In genomic region chr11:119729581-119730346, GRCh38 we compare ENCODE assay signal across 8 cellular contexts. TPM values are rescaled to one million over a fixed set of nuclear protein-coding genes. Genes with fewer than 3 reads are reported as not detected.
DNase-seq lines count a peak whose midpoint lies in the region; ATAC-seq and TF ChIP-seq lines count a peak whose summit lies in the region.

No MANE protein-coding gene starts in this region.

- no peaks in the 10 kb centered on the region for H3K79me1 ChIP-seq in IMR-90 (ENCODE audit: low read depth in 1 of 2, low read length in 2 of 2)

- no peak overlapping the region for H3K23ac ChIP-seq in IMR-90 (ENCODE audit: low read depth, low read length)

- no CpG with 5 or more reads among the region's 35 CpGs for WGBS in IMR-90 (ENCODE audit: extremely low coverage in 2 of 2, insufficient read length in 1 of 2), 2 experiments
- WGBS in adrenal gland, 4 donors = 3 to 6% (median 4%) methylated on average over 12 to 35 of the region's 35 CpGs

- TF ChIP-seq RAD21 in IMR-90 (IDR thresholded peaks at IDR 0.05; ENCODE audit: low read length) = no peak

- H3K56ac ChIP-seq in IMR-90 (ENCODE audit: extremely low read depth, insufficient read depth, low read length) = no peak overlapping the region

- intact Hi-C loops in IMR-90 (cut with micrococcal nuclease) = loop anchor here (1.0 to 10.0 kb wide), 6 partner anchors 58 to 483 kb away; partner anchors contain the start of gene OAF
- intact Hi-C loops in adrenal gland (cut with DNase I) = loop anchor here in 1 of 2 donors (5.0 to 10.0 kb wide), 2 partner anchors 62 to 245 kb away; no protein-coding TSS in a partner anchor
- intact Hi-C loops in left ventricle myocardium inferior (cut with micrococcal nuclease) = loop anchor here (5.0 kb wide), 1 partner anchor 62 kb away; no protein-coding TSS in a partner anchor
- intact Hi-C loops in posterior vena cava (cut with DNase I) = loop anchor here in 1 of 2 donors (5.0 kb wide), 2 partner anchors 47 to 62 kb away; no protein-coding TSS in a partner anchor

- ATAC-seq in GM19395 (IDR thresholded peaks at IDR 0.05; ENCODE audit: unreplicated experiment) (peak; percentile 31), IMR-90 (ENCODE audit: low read depth) (peak; percentile 9), GM19328 (IDR thresholded peaks at IDR 0.05; ENCODE audit: unreplicated experiment) (no peak)

- no peak; the same call in none of the 2 replicates for TF ChIP-seq CTCF in C4-2B (conservative IDR thresholded peaks at IDR 0.05)
- no peak for TF ChIP-seq CTCF in IMR-90 (conservative IDR thresholded peaks at IDR 0.05; ENCODE audit: low read depth, low read length)
- peak in 2 of 6 experiments; percentile 13 to 32 for TF ChIP-seq CTCF in adrenal gland (IDR thresholded peaks at IDR 0.05)
- peak; percentile 47 for TF ChIP-seq CTCF in left ventricle myocardium inferior (IDR thresholded peaks at IDR 0.05; ENCODE audit: borderline replicate concordance)

- H2AK5ac ChIP-seq in IMR-90 (ENCODE audit: low read depth, low read length) = no peak overlapping the region

- H3K9me3 ChIP-seq in IMR-90 (ENCODE audit: control insufficient read depth, insufficient read depth, low read length) (no peaks in the 10 kb centered on the region), adrenal gland (replicated peaks in 1 of 3) (no peaks in the 10 kb centered on the region), left ventricle myocardium inferior (replicated peaks) (no peaks in the 10 kb centered on the region)

- peak overlapping the region; percentile 96 for H3K27ac ChIP-seq in C4-2B
- no peak overlapping the region for H3K27ac ChIP-seq in IMR-90 (ENCODE audit: insufficient read depth, low read length)
- H3K27ac ChIP-seq in adrenal gland = peak overlapping the region in 3 of 5 donors; percentile 66 to 98 (median 87)
- peak overlapping the region; percentile 90 for H3K27ac ChIP-seq in left ventricle myocardium inferior (replicated peaks)

- no peak overlapping the region; the same call in 1 of the 2 replicates for H3K18ac ChIP-seq in IMR-90 (ENCODE audit: low read depth, low read length)

- peak overlapping the region; percentile 72 for H3K4me3 ChIP-seq in IMR-90 (ENCODE audit: insufficient read depth, low read depth, low read length)
- H3K4me3 ChIP-seq in adrenal gland = peak overlapping the region in 2 of 4 donors; percentile 62 to 85
- peak overlapping the region; percentile 89 for H3K4me3 ChIP-seq in left ventricle myocardium inferior

- peak overlapping the region; percentile 37 for H4K5ac ChIP-seq in IMR-90 (ENCODE audit: low read depth, low read length)

- in situ Hi-C loops in IMR-90 (cut with MboI; ENCODE audit: low sequenced_read_pairs) = loop anchor here (5.0 to 10.0 kb wide), 2 partner anchors 247 to 325 kb away; no protein-coding TSS in a partner anchor

- no peak overlapping the region for H2BK20ac ChIP-seq in IMR-90 (ENCODE audit: low read depth, low read length)

- H3K27me3 ChIP-seq in IMR-90 (ENCODE audit: control insufficient read depth, insufficient read depth, low read length) (peaks cover 19% of the 10 kb centered on the region), adrenal gland (no peaks in the 10 kb centered on the region), left ventricle myocardium inferior (ENCODE audit: low read depth) (no peaks in the 10 kb centered on the region)

- TF ChIP-seq POLR2A in IMR-90 (IDR thresholded peaks at IDR 0.05; ENCODE audit: low read depth, low read length) (no peak), adrenal gland (IDR thresholded peaks at IDR 0.05) (no peak)

- H4K8ac ChIP-seq in IMR-90 (ENCODE audit: low read depth in 2 of 2, low read length in 2 of 2) = peak overlapping the region; percentile 37 to 75; a peak in 2 of 4 replicates

- H2BK15ac ChIP-seq in IMR-90 (ENCODE audit: low read depth, low read length) = no peak overlapping the region; the same call in 2 of the 3 replicates

- no peak overlapping the region for H3K14ac ChIP-seq in IMR-90 (replicated peaks; ENCODE audit: low read depth, low read length)

- peak overlapping the region; percentile 68 for H3K9ac ChIP-seq in IMR-90 (ENCODE audit: low read depth, low read length)

- DNase-seq in IMR-90 (peak; percentile 39), adrenal gland (peak; percentile 62 to 85 (median 71)), left ventricle myocardium inferior (peak; percentile 69), posterior vena cava (ENCODE audit: low spot score) (peak; percentile 89), NAMALWA (ENCODE audit: low spot score) (no peak)

- H3K4me2 ChIP-seq in IMR-90 (ENCODE audit: low read depth, low read length) = peak overlapping the region; percentile 76

- H2BK5ac ChIP-seq in IMR-90 (ENCODE audit: low read depth, low read length, poor library complexity, severe bottlenecking) = no peak overlapping the region

- no peak overlapping the region for H2BK120ac ChIP-seq in IMR-90 (ENCODE audit: low read depth, low read length)

- H2AK9ac ChIP-seq in IMR-90 (replicated peaks; ENCODE audit: low read depth, low read length, poor library complexity) = peak overlapping the region; percentile 29

- POLR2A ChIA-PET in IMR-90 (lab: Charles Lee; ENCODE audit: unreplicated experiment) = no interaction called here

- H4K20me1 ChIP-seq in IMR-90 (ENCODE audit: insufficient read depth, low read length) = no peaks in the 10 kb centered on the region

- H2AFZ ChIP-seq in IMR-90 (replicated peaks; ENCODE audit: low read length, poor library complexity) = peak overlapping the region; percentile 98

- no TSS peak for BruUV-seq in IMR-90 (replicated peaks; lab: Mats Ljungman, UMichigan)

- dilution Hi-C loops in IMR-90 (cut with HindIII; ENCODE audit: low sequenced_read_pairs, unreplicated experiment) = no loop called here

- no peaks in the 10 kb centered on the region for H3K9me1 ChIP-seq in IMR-90 (ENCODE audit: insufficient read depth, low read length)

- CTCF ChIA-PET in IMR-90 (lab: Yijun Ruan, JAX) = interaction anchor here (0.7 to 1.7 kb wide), 20 partner anchors 8 to 567 kb away, joined by 3 to 16 read pairs (median 4); partner anchors contain the start of gene USP2

- H3K4me1 ChIP-seq in IMR-90 (ENCODE audit: control insufficient read depth, insufficient read depth, low read length) = peaks cover 4% of the 10 kb centered on the region; the same call in 1 of the 2 replicates
- H3K4me1 ChIP-seq in adrenal gland (replicated peaks in 1 of 2) = peaks cover 16 to 24% of the 10 kb centered on the region in 2 donors
- H3K4me1 ChIP-seq in left ventricle myocardium inferior = peaks cover 40% of the 10 kb centered on the region

- H3K4ac ChIP-seq in IMR-90 (ENCODE audit: low read depth, low read length) = peak overlapping the region; percentile 5; the same call in 1 of the 2 replicates

- peak overlapping the region; percentile 11; the same call in 1 of the 2 replicates for H4K91ac ChIP-seq in IMR-90 (ENCODE audit: insufficient read depth, low read depth, low read length)

- H3K36me3 ChIP-seq in IMR-90 (ENCODE audit: control insufficient read depth, insufficient read depth, low read length) (no peaks in the 10 kb centered on the region), adrenal gland (replicated peaks in 1 of 2) (no peaks in the 10 kb centered on the region), left ventricle myocardium inferior (no peaks in the 10 kb centered on the region)

TF ChIP-seq in IMR-90, 13 proteins besides CTCF, POLR2A, EP300 and RAD21:
- TF ChIP-seq MAFK (IDR thresholded peaks at IDR 0.05; ENCODE audit: low read depth, low read length) = no peak

RNA-seq across cellular contexts. Expression of gene NECTIN1, which starts 0.8 kb away (rescaled TPM):
- total RNA-seq in IMR-90 (2012; rRNA removed) (1.7 and 2.3 TPM in 2 replicates), adrenal gland (10 to 100 TPM in 1 of 8 donors, 1 to 10 TPM in 7; 1.6 to 19.6 (median 5.6) TPM), left ventricle myocardium inferior (22.9 TPM), posterior vena cava (10 to 100 TPM; 10.6 to 11.4 TPM)
- polyA plus RNA-seq in IMR-90 (2012; rRNA removed) (3.0 and 4.2 TPM in 2 replicates), adrenal gland (1 to 10 TPM; 2.6 to 6.9 (median 5.6) TPM)
- polyA plus RNA-seq in IMR-90 (2012; cell fraction: cytosol; rRNA removed) = 2.8 and 3.4 TPM in 2 replicates
- 2.2 and 3.3 TPM in 2 replicates for polyA plus RNA-seq in IMR-90 (2012; cell fraction: nucleus; rRNA removed; ENCODE audit: low replicate concordance)
